Comparison of ENCODE assay signal across 8 cellular contexts in the genomic region with DNA sequence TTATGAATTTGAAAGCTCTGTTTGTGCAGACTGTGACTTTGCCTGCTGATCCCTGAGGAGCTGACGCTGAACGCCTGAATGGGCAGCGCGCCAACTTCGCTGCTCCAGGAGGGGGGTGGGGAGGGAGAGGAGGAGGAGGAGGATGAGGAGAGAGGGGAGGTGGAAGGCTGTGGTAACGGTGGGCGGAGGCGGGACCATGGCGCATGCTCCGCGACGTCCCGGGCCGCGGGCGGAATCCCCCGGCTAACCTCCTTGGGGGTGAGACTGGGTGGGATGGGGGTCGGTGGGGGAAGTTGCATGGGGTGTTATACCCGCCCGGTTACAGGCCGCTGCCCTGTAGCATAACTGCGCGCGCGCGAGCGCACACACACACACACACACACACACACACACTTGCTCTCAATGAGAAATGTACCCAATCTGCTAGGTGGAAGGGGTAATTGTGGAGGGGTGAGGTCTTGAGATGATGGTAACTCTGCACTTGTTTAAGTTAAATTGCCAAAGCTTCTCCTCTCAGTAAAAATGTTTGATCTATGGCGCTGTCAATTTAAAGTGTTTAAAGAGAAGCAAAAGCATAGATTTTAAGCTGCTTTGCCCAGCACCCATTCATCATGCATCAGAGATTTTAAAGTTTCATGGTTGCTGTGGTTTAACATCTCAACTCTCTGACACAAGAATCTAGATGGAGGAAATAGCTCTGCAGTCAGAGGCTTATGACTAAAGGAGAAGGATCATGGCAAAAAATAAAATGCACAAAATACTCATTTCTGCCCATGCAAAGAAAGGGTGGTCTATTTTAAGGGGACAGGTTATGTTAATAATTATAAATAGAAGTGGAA.
DNase-seq lines count a peak whose midpoint lies in the region; ATAC-seq and TF ChIP-seq lines count a peak whose summit lies in the region.

No MANE protein-coding gene starts in this region.

- H3K9ac ChIP-seq in HUES6 (ENCODE audit: low read length) = no peak overlapping the region
- H3K9ac ChIP-seq in subcutaneous abdominal adipose tissue (ENCODE audit: low read length in 5 of 5) = peak overlapping the region in 3 of 5 donors; percentile 28 to 39 (median 38)

- peak overlapping the region in 2 of 8 donors; percentile 21 to 50 for H3K27ac Mint-ChIP-seq in CD8-positive, alpha-beta memory T cell
- H3K27ac Mint-ChIP-seq in WTC11 = no peak overlapping the region
- H3K27ac Mint-ChIP-seq in mesothelial cell of epicardium = peak overlapping the region; percentile 14

- peaks cover 6 to 31% of the 10 kb centered on the region in 2 donors for H3K27me3 Mint-ChIP-seq in CD8-positive, alpha-beta memory T cell
- H3K27me3 Mint-ChIP-seq in WTC11 (ENCODE audit: low read depth) (peaks cover 96% of the 10 kb centered on the region), mesothelial cell of epicardium (ENCODE audit: low read depth) (peaks cover 23% of the 10 kb centered on the region)

- CTCF ChIA-PET in CD8-positive, alpha-beta memory T cell (lab: Charles Lee) = no interaction called here
- CTCF ChIA-PET in WTC11 (lab: Charles Lee) = interaction anchor here (0.7 to 1.1 kb wide), 2 partner anchors 215 to 353 kb away, joined by 3 to 4 read pairs; no protein-coding TSS in a partner anchor

- H3K36me3 Mint-ChIP-seq in CD8-positive, alpha-beta memory T cell = no peaks in the 10 kb centered on the region
- H3K36me3 Mint-ChIP-seq in WTC11 (no peaks in the 10 kb centered on the region), mesothelial cell of epicardium (no peaks in the 10 kb centered on the region)

- H3K4me3 Mint-ChIP-seq in CD8-positive, alpha-beta memory T cell = peak overlapping the region; percentile 46 to 88 (median 81)
- H3K4me3 Mint-ChIP-seq in WTC11 (peak overlapping the region; percentile 71), mesothelial cell of epicardium (peak overlapping the region; percentile 79)

- no peak for TF ChIP-seq CTCF in WTC11 (IDR thresholded peaks at IDR 0.05)
- TF ChIP-seq CTCF in mesothelial cell of epicardium (IDR thresholded peaks at IDR 0.05; ENCODE audit: unreplicated experiment) = no peak

- no peak overlapping the region for H3K27ac ChIP-seq in CD8-positive, alpha-beta memory T cell (ENCODE audit: low read depth, low read length)
- H3K27ac ChIP-seq in HUES6 (ENCODE audit: low read depth, low read length) = no peak overlapping the region
- H3K27ac ChIP-seq in subcutaneous abdominal adipose tissue (ENCODE audit: low read depth, low read length) = no peak overlapping the region

- POLR2A ChIA-PET in CD8-positive, alpha-beta memory T cell (lab: Charles Lee) = interaction anchor here (0.6 to 0.7 kb wide), 2 partner anchors 47 to 1336 kb away, joined by 4 to 6 read pairs; no protein-coding TSS in a partner anchor
- POLR2A ChIA-PET in WTC11 (lab: Charles Lee) = interaction anchor here (0.6 kb wide), 1 partner anchor 222 kb away, joined by 3 read pairs; no protein-coding TSS in a partner anchor

- no peaks in the 10 kb centered on the region for H3K36me3 ChIP-seq in CD8-positive, alpha-beta memory T cell (ENCODE audit: insufficient read depth, low read length)
- H3K36me3 ChIP-seq in HUES6 (ENCODE audit: control insufficient read depth, insufficient read depth, low read length) (no peaks in the 10 kb centered on the region), subcutaneous abdominal adipose tissue (ENCODE audit: control insufficient read depth in 5 of 5, insufficient read depth in 5 of 5, low read length in 5 of 5) (no peaks in the 10 kb centered on the region)

- peaks cover 5% of the 10 kb centered on the region for H3K4me1 ChIP-seq in CD8-positive, alpha-beta memory T cell (ENCODE audit: insufficient read depth, low read length)
- H3K4me1 ChIP-seq in HUES6 (ENCODE audit: control insufficient read depth, insufficient read depth, low read length) = peaks cover 18% of the 10 kb centered on the region
- H3K4me1 ChIP-seq in subcutaneous abdominal adipose tissue (ENCODE audit: control insufficient read depth in 5 of 5, insufficient read depth in 5 of 5, low read length in 5 of 5) = peaks cover 0 to 20% (median 18%) of the 10 kb centered on the region in 5 donors

- H3K27me3 ChIP-seq in CD8-positive, alpha-beta memory T cell (ENCODE audit: insufficient read depth, low read length, poor library complexity, severe bottlenecking) = no peaks in the 10 kb centered on the region
- H3K27me3 ChIP-seq in HUES6 (ENCODE audit: control insufficient read depth, insufficient read depth, low read length) = peaks cover 95% of the 10 kb centered on the region
- peaks cover 0 to 3% (median 0%) of the 10 kb centered on the region in 5 donors for H3K27me3 ChIP-seq in subcutaneous abdominal adipose tissue (ENCODE audit: control insufficient read depth in 5 of 5, insufficient read depth in 4 of 5, low read length in 5 of 5)

- peak overlapping the region; percentile 63 for H3K4me3 ChIP-seq in CD8-positive, alpha-beta memory T cell (ENCODE audit: low read length)
- H3K4me3 ChIP-seq in HUES6 (ENCODE audit: low read depth, low read length) (peak overlapping the region; percentile 62), subcutaneous abdominal adipose tissue (ENCODE audit: low read depth in 1 of 5, low read length in 5 of 5) (peak overlapping the region; percentile 77 to 97 (median 80))

- ATAC-seq in GM19395 (IDR thresholded peaks at IDR 0.05; ENCODE audit: unreplicated experiment) = peak; percentile 85
- ATAC-seq in WTC11 = peak; percentile 25

- no peaks in the 10 kb centered on the region for H3K9me3 ChIP-seq in CD8-positive, alpha-beta memory T cell (ENCODE audit: low read length)
- H3K9me3 ChIP-seq in HUES6 (ENCODE audit: control insufficient read depth, insufficient read depth, low read depth, low read length) = no peaks in the 10 kb centered on the region
- H3K9me3 ChIP-seq in subcutaneous abdominal adipose tissue (ENCODE audit: control insufficient read depth in 5 of 5, low read length in 5 of 5) = no peaks in the 10 kb centered on the region

- peaks cover 17 to 21% (median 21%) of the 10 kb centered on the region in 3 donors for H3K4me1 Mint-ChIP-seq in CD8-positive, alpha-beta memory T cell
- H3K4me1 Mint-ChIP-seq in WTC11 (peaks cover 42% of the 10 kb centered on the region), mesothelial cell of epicardium (peaks cover 22% of the 10 kb centered on the region)

- DNase-seq in CD8-positive, alpha-beta memory T cell = peak in 4 of 5 donors; percentile 7 to 61 (median 32)
- DNase-seq in WTC11 (ENCODE audit: low spot score) (peak; percentile 72), epidermal melanocyte (ENCODE audit: insufficient read length, low spot score) (peak; percentile 45), mesothelial cell of epicardium (ENCODE audit: low spot score in 2 of 2, unreplicated experiment in 2 of 2) (peak; percentile 69 to 79), RKO (ENCODE audit: low spot score) (no peak)

- H3K9me3 Mint-ChIP-seq in CD8-positive, alpha-beta memory T cell = peaks cover 0 to 2% (median 0%) of the 10 kb centered on the region in 5 donors
- H3K9me3 Mint-ChIP-seq in WTC11 = no peaks in the 10 kb centered on the region
- no peaks in the 10 kb centered on the region for H3K9me3 Mint-ChIP-seq in mesothelial cell of epicardium

TF ChIP-seq in WTC11, 78 proteins besides CTCF, POLR2A, EP300 and RAD21:
- TF ChIP-seq NFE2L1 (CRISPR knock-in tag; IDR thresholded peaks at IDR 0.05) = peak; percentile 57
- peak; percentile 61; the same call in 1 of the 2 replicates for TF ChIP-seq SP1 (CRISPR knock-in tag; conservative IDR thresholded peaks at IDR 0.05)
- peak; percentile 70; the same call in 1 of the 2 replicates for TF ChIP-seq FOXP1 (CRISPR knock-in tag; IDR thresholded peaks at IDR 0.05; ENCODE audit: borderline replicate concordance)
- TF ChIP-seq ZBTB21 (CRISPR knock-in tag; IDR thresholded peaks at IDR 0.05; ENCODE audit: borderline replicate concordance) = no peak
- TF ChIP-seq, protein P1, sequence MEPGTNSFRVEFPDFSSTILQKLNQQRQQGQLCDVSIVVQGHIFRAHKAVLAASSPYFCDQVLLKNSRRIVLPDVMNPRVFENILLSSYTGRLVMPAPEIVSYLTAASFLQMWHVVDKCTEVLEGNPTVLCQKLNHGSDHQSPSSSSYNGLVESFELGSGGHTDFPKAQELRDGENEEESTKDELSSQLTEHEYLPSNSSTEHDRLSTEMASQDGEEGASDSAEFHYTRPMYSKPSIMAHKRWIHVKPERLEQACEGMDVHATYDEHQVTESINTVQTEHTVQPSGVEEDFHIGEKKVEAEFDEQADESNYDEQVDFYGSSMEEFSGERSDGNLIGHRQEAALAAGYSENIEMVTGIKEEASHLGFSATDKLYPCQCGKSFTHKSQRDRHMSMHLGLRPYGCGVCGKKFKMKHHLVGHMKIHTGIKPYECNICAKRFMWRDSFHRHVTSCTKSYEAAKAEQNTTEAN (CRISPR knock-in tag; IDR thresholded peaks at IDR 0.05) = peak; percentile 84
